ENCODE assay signal across 11 cellular contexts in genomic region chr21:31142600-31142999, GRCh38.
DNase-seq lines count a peak whose midpoint lies in the region; ATAC-seq, FAIRE-seq and TF ChIP-seq lines count a peak whose summit lies in the region.
"Had no signal": no experiment of that assay in that cellular context is flagged by ENCODE, and none has a peak within 500 bp of the region (broad histone marks: within the 10 kb centered on the region; RNA-seq: fewer than 3 reads in every experiment).

No MANE protein-coding gene starts in this region.

- no peaks in the 10 kb centered on the region for H3K9me3 Mint-ChIP-seq in stimulated activated naive B cell treated with anti-CD40 and anti-IgM and Interleukin-4, amounts not matched to agents 10 μg/mL and 1 μg/mL and 100 μg/mL, for 72 hours
- H3K9me3 Mint-ChIP-seq: T-helper 1 cell treated with Interleukin-12 subunit alpha and Interleukin-12 subunit beta and Interleukin-4 antibody, amounts not matched to agents 30 μg/mL and 1 μg/mL, for 36 hours had no signal

- intact Hi-C loops in HepG2 (cut with micrococcal nuclease; ENCODE audit: unreplicated experiment) = no loop called here
- intact Hi-C loops in right lobe of liver (cut with DNase I) = no loop called here

- ATAC-seq in HepG2 (peak; percentile 35; the same call in 1 of the 3 replicates), right lobe of liver (no peak)
- peak; percentile 50 to 52 for ATAC-seq in stimulated activated naive B cell treated with anti-CD40 and anti-IgM and Interleukin-4, amounts not matched to agents 10 μg/mL and 1 μg/mL and 100 μg/mL, for 72 hours (replicated peaks)

- no peaks in the 10 kb centered on the region for H3K4me1 Mint-ChIP-seq in stimulated activated naive B cell treated with anti-CD40 and anti-IgM and Interleukin-4, amounts not matched to agents 10 μg/mL and 1 μg/mL and 100 μg/mL, for 72 hours

- peaks cover 0 to 9% of the 10 kb centered on the region in 2 donors for H3K36me3 Mint-ChIP-seq in stimulated activated naive B cell treated with anti-CD40 and anti-IgM and Interleukin-4, amounts not matched to agents 10 μg/mL and 1 μg/mL and 100 μg/mL, for 72 hours

- no TSS peak for BruUV-seq in HepG2 (replicated peaks; lab: Mats Ljungman, UMichigan)

- H3K9me3 ChIP-seq in HepG2 (ENCODE audit: low read length) (no peaks in the 10 kb centered on the region), right lobe of liver (no peaks in the 10 kb centered on the region)

- no peak overlapping the region for H2AFZ ChIP-seq in HepG2 (ENCODE audit: low read length)

- FAIRE-seq in HepG2 (lab: Jason Lieb, UNC) = no peak

- no peaks in the 10 kb centered on the region for H3K79me2 ChIP-seq in HepG2 (ENCODE audit: insufficient read depth, low read length)

- H3K27ac ChIP-seq in HepG2 (ENCODE audit: extremely low read length, insufficient read depth, low read length) (no peak overlapping the region), right lobe of liver (no peak overlapping the region), brain microvascular endothelial cell (no peak overlapping the region), substantia nigra (ENCODE audit: low read depth, low read length, poor library complexity, severe bottlenecking) (no peak overlapping the region)

- H3K4me1 ChIP-seq in HepG2 (ENCODE audit: insufficient read depth, low read length) (no peaks in the 10 kb centered on the region), right lobe of liver (no peaks in the 10 kb centered on the region)

- WGBS in HepG2 (ENCODE audit: low lambda C conversion rate) = 24% methylated on average over 7 of the region's 7 CpGs
- 80% methylated on average over 6 of the region's 7 CpGs for WGBS in right lobe of liver (ENCODE audit: insufficient coverage, low coverage, low lambda C conversion rate, missing lambda C conversion rate)

- no peak for TF ChIP-seq CTCF in HepG2 (CRISPR knock-in tag; IDR thresholded peaks at IDR 0.05)
- no peak for TF ChIP-seq CTCF in right lobe of liver (IDR thresholded peaks at IDR 0.05)
- TF ChIP-seq CTCF in brain microvascular endothelial cell (IDR thresholded peaks at IDR 0.05; ENCODE audit: low read depth, low read length, missing control alignments) = peak; percentile 22

- H3K27me3 ChIP-seq in HepG2 (ENCODE audit: control insufficient read depth in 1 of 2, insufficient read depth in 2 of 2, low read length in 2 of 2) (no peaks in the 10 kb centered on the region; a peak in 1 of 5 replicates), right lobe of liver (no peaks in the 10 kb centered on the region), brain microvascular endothelial cell (replicated peaks) (no peaks in the 10 kb centered on the region)

- CTCF ChIA-PET in HepG2 (lab: Yijun Ruan, JAX; ENCODE audit: low intra/inter-chr PET ratio, low total read pairs) = no interaction called here

- no peak overlapping the region for H3K9ac ChIP-seq in HepG2 (ENCODE audit: insufficient read depth, low read depth, low read length)

- H3K4me3 ChIP-seq in HepG2 (replicated peaks in 1 of 3; ENCODE audit: insufficient read depth in 1 of 3, low read depth in 2 of 3, low read length in 3 of 3) = no peak overlapping the region
- H3K4me3 ChIP-seq in right lobe of liver = no peak overlapping the region
- H3K4me3 ChIP-seq in brain microvascular endothelial cell (ENCODE audit: low read depth, low read length) = no peak overlapping the region

- POLR2A ChIA-PET in HepG2 (lab: Yijun Ruan, JAX) = no interaction called here

- H3K4me2 ChIP-seq in HepG2 (ENCODE audit: low read depth, low read length) = no peak overlapping the region

- H3K4me3 Mint-ChIP-seq in stimulated activated naive B cell treated with anti-CD40 and anti-IgM and Interleukin-4, amounts not matched to agents 10 μg/mL and 1 μg/mL and 100 μg/mL, for 72 hours = no peak overlapping the region
- H3K4me3 Mint-ChIP-seq: T-helper 1 cell treated with Interleukin-12 subunit alpha and Interleukin-12 subunit beta and Interleukin-4 antibody, amounts not matched to agents 30 μg/mL and 1 μg/mL, for 36 hours had no signal

- TF ChIP-seq EP300 in HepG2 (IDR thresholded peaks at IDR 0.05; ENCODE audit: low read depth in 2 of 2, low read length in 2 of 2) = no peak
- TF ChIP-seq EP300 in HepG2 (CRISPR knock-in tag; IDR thresholded peaks at IDR 0.05; ENCODE audit: borderline replicate concordance) = no peak

- DNase-seq in HepG2 (ENCODE audit: low spot score) (no peak), right lobe of liver (no peak), Kasumi-1 (lab: John Stamatoyannopoulos, UW) (peak; percentile 1 to 23), brain microvascular endothelial cell (no peak), substantia nigra (lab: John Stamatoyannopoulos, UW) (no peak), superior temporal gyrus (ENCODE audit: extremely low spot score) (no peak), dedifferentiated amniotic fluid mesenchymal stem cell (ENCODE audit: extremely low spot score) (no peak)
- no peak for DNase-seq in stimulated activated naive B cell treated with anti-CD40 and anti-IgM and Interleukin-4, amounts not matched to agents 10 μg/mL and 1 μg/mL and 100 μg/mL, for 72 hours
- DNase-seq: HCEC 1CT, NCI-H2227 treated with DMSO at 0.1 percent for 48 hours had no signal

- H3K36me3 ChIP-seq in HepG2 (replicated peaks in 1 of 2; ENCODE audit: control insufficient read depth in 1 of 2, insufficient read depth in 2 of 2, low read length in 2 of 2) = no peaks in the 10 kb centered on the region
- peaks cover 0 to 4% (median 2%) of the 10 kb centered on the region in 4 donors for H3K36me3 ChIP-seq in right lobe of liver
- H3K36me3 ChIP-seq in brain microvascular endothelial cell (replicated peaks) = peaks cover 7% of the 10 kb centered on the region

- no peaks in the 10 kb centered on the region for H4K20me1 ChIP-seq in HepG2 (ENCODE audit: insufficient read depth, low read length)

- peaks cover 0 to 4% of the 10 kb centered on the region in 2 donors for H3K27me3 Mint-ChIP-seq in stimulated activated naive B cell treated with anti-CD40 and anti-IgM and Interleukin-4, amounts not matched to agents 10 μg/mL and 1 μg/mL and 100 μg/mL, for 72 hours

- no peak for TF ChIP-seq RAD21 in HepG2 (CRISPR knock-in tag; IDR thresholded peaks at IDR 0.05)

- H3K27ac Mint-ChIP-seq in stimulated activated naive B cell treated with anti-CD40 and anti-IgM and Interleukin-4, amounts not matched to agents 10 μg/mL and 1 μg/mL and 100 μg/mL, for 72 hours = no peak overlapping the region

- in situ Hi-C loops in HepG2 (cut with HindIII; ENCODE audit: extremely low pct_ligation_motif_present, low pct_unique_long_range_greater_than_20kb) = no loop called here
- in situ Hi-C loops in brain microvascular endothelial cell (cut with HindIII; ENCODE audit: low pct_ligation_motif_present, low sequenced_read_pairs) = no loop called here

- TF ChIP-seq POLR2A in HepG2 (IDR thresholded peaks at IDR 0.05; ENCODE audit: insufficient read depth in 1 of 2, low read depth in 2 of 2, low read length in 2 of 2) = no peak
- TF ChIP-seq POLR2A in right lobe of liver (IDR thresholded peaks at IDR 0.05) = no peak

TF ChIP-seq in HepG2, 621 proteins besides CTCF, POLR2A, EP300 and RAD21 (continues in another document):
- no peak for TF ChIP-seq CHD2 (IDR thresholded peaks at IDR 0.05; ENCODE audit: low read depth, low read length)
- TF ChIP-seq, protein P1, sequence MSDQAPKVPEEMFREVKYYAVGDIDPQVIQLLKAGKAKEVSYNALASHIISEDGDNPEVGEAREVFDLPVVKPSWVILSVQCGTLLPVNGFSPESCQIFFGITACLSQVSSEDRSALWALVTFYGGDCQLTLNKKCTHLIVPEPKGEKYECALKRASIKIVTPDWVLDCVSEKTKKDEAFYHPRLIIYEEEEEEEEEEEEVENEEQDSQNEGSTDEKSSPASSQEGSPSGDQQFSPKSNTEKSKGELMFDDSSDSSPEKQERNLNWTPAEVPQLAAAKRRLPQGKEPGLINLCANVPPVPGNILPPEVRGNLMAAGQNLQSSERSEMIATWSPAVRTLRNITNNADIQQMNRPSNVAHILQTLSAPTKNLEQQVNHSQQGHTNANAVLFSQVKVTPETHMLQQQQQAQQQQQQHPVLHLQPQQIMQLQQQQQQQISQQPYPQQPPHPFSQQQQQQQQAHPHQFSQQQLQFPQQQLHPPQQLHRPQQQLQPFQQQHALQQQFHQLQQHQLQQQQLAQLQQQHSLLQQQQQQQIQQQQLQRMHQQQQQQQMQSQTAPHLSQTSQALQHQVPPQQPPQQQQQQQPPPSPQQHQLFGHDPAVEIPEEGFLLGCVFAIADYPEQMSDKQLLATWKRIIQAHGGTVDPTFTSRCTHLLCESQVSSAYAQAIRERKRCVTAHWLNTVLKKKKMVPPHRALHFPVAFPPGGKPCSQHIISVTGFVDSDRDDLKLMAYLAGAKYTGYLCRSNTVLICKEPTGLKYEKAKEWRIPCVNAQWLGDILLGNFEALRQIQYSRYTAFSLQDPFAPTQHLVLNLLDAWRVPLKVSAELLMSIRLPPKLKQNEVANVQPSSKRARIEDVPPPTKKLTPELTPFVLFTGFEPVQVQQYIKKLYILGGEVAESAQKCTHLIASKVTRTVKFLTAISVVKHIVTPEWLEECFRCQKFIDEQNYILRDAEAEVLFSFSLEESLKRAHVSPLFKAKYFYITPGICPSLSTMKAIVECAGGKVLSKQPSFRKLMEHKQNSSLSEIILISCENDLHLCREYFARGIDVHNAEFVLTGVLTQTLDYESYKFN (CRISPR knock-in tag; conservative IDR thresholded peaks at IDR 0.05) = no peak
- TF ChIP-seq RXRB (CRISPR knock-in tag; IDR thresholded peaks at IDR 0.05; ENCODE audit: borderline replicate concordance) = no peak

Comparison
In these comparisons a context has a peak if more than half of its experiments do, and no peak if none do; other contexts are left out.
1. ATAC-seq: peak in HepG2 (single experiment) and stimulated activated naive B cell treated with anti-CD40 and anti-IgM and Interleukin-4, amounts not matched to agents 10 μg/mL and 1 μg/mL and 100 μg/mL, for 72 hours (2 of 2); none in right lobe of liver (0 of 4).
2. DNase-seq: peak in Kasumi-1 (2 of 2); none in HepG2 (single experiment), right lobe of liver (0 of 3), brain microvascular endothelial cell (single experiment), stimulated activated naive B cell treated with anti-CD40 and anti-IgM and Interleukin-4, amounts not matched to agents 10 μg/mL and 1 μg/mL and 100 μg/mL, for 72 hours (single experiment), substantia nigra (0 of 49), superior temporal gyrus (single experiment) and dedifferentiated amniotic fluid mesenchymal stem cell (single experiment).